In genomic region chr17:36590082-36590481, GRCh38 we compare ENCODE assay signal across 1 cellular context.
TF ChIP-seq lines count a peak whose summit lies in the region.

No MANE protein-coding gene starts in this region.

TF ChIP-seq in GM12878, 131 proteins besides CTCF, POLR2A, EP300 and RAD21:
- no peak for TF ChIP-seq RFX5 (IDR thresholded peaks at IDR 0.05; ENCODE audit: low read depth, low read length)
- TF ChIP-seq RUNX3 (IDR thresholded peaks at IDR 0.05; ENCODE audit: low read length), result peak; percentile 31; the same call in 1 of the 2 replicates
